In genomic region chr6:17305219-17306001, GRCh38 we compare ENCODE assay signal across 1 cellular context.
TF ChIP-seq lines count a peak whose summit lies in the region.

No MANE protein-coding gene starts in this region.

TF ChIP-seq in GM23338, 12 proteins besides CTCF, POLR2A, EP300 and RAD21:
- TF ChIP-seq, protein P1, sequence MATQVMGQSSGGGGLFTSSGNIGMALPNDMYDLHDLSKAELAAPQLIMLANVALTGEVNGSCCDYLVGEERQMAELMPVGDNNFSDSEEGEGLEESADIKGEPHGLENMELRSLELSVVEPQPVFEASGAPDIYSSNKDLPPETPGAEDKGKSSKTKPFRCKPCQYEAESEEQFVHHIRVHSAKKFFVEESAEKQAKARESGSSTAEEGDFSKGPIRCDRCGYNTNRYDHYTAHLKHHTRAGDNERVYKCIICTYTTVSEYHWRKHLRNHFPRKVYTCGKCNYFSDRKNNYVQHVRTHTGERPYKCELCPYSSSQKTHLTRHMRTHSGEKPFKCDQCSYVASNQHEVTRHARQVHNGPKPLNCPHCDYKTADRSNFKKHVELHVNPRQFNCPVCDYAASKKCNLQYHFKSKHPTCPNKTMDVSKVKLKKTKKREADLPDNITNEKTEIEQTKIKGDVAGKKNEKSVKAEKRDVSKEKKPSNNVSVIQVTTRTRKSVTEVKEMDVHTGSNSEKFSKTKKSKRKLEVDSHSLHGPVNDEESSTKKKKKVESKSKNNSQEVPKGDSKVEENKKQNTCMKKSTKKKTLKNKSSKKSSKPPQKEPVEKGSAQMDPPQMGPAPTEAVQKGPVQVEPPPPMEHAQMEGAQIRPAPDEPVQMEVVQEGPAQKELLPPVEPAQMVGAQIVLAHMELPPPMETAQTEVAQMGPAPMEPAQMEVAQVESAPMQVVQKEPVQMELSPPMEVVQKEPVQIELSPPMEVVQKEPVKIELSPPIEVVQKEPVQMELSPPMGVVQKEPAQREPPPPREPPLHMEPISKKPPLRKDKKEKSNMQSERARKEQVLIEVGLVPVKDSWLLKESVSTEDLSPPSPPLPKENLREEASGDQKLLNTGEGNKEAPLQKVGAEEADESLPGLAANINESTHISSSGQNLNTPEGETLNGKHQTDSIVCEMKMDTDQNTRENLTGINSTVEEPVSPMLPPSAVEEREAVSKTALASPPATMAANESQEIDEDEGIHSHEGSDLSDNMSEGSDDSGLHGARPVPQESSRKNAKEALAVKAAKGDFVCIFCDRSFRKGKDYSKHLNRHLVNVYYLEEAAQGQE (IDR thresholded peaks at IDR 0.05; ENCODE audit: unreplicated experiment) = no peak
- TF ChIP-seq EZH2 (IDR thresholded peaks at IDR 0.05; ENCODE audit: low read depth, unreplicated experiment) (no peak), ZNF114 (CRISPR knock-in tag; IDR thresholded peaks at IDR 0.05) (no peak), EZH2phosphoT487 (IDR thresholded peaks at IDR 0.05; ENCODE audit: unreplicated experiment) (no peak), POLR2AphosphoS5 (IDR thresholded peaks at IDR 0.05; ENCODE audit: low read depth) (no peak), ZNF331 (CRISPR knock-in tag; IDR thresholded peaks at IDR 0.05; ENCODE audit: low read depth) (no peak), NANOG (IDR thresholded peaks at IDR 0.05; ENCODE audit: borderline replicate concordance) (no peak), STAT1 (IDR thresholded peaks at IDR 0.05; ENCODE audit: unreplicated experiment) (no peak), ETS1 (IDR thresholded peaks at IDR 0.05) (no peak)
- TF ChIP-seq, protein P2, sequence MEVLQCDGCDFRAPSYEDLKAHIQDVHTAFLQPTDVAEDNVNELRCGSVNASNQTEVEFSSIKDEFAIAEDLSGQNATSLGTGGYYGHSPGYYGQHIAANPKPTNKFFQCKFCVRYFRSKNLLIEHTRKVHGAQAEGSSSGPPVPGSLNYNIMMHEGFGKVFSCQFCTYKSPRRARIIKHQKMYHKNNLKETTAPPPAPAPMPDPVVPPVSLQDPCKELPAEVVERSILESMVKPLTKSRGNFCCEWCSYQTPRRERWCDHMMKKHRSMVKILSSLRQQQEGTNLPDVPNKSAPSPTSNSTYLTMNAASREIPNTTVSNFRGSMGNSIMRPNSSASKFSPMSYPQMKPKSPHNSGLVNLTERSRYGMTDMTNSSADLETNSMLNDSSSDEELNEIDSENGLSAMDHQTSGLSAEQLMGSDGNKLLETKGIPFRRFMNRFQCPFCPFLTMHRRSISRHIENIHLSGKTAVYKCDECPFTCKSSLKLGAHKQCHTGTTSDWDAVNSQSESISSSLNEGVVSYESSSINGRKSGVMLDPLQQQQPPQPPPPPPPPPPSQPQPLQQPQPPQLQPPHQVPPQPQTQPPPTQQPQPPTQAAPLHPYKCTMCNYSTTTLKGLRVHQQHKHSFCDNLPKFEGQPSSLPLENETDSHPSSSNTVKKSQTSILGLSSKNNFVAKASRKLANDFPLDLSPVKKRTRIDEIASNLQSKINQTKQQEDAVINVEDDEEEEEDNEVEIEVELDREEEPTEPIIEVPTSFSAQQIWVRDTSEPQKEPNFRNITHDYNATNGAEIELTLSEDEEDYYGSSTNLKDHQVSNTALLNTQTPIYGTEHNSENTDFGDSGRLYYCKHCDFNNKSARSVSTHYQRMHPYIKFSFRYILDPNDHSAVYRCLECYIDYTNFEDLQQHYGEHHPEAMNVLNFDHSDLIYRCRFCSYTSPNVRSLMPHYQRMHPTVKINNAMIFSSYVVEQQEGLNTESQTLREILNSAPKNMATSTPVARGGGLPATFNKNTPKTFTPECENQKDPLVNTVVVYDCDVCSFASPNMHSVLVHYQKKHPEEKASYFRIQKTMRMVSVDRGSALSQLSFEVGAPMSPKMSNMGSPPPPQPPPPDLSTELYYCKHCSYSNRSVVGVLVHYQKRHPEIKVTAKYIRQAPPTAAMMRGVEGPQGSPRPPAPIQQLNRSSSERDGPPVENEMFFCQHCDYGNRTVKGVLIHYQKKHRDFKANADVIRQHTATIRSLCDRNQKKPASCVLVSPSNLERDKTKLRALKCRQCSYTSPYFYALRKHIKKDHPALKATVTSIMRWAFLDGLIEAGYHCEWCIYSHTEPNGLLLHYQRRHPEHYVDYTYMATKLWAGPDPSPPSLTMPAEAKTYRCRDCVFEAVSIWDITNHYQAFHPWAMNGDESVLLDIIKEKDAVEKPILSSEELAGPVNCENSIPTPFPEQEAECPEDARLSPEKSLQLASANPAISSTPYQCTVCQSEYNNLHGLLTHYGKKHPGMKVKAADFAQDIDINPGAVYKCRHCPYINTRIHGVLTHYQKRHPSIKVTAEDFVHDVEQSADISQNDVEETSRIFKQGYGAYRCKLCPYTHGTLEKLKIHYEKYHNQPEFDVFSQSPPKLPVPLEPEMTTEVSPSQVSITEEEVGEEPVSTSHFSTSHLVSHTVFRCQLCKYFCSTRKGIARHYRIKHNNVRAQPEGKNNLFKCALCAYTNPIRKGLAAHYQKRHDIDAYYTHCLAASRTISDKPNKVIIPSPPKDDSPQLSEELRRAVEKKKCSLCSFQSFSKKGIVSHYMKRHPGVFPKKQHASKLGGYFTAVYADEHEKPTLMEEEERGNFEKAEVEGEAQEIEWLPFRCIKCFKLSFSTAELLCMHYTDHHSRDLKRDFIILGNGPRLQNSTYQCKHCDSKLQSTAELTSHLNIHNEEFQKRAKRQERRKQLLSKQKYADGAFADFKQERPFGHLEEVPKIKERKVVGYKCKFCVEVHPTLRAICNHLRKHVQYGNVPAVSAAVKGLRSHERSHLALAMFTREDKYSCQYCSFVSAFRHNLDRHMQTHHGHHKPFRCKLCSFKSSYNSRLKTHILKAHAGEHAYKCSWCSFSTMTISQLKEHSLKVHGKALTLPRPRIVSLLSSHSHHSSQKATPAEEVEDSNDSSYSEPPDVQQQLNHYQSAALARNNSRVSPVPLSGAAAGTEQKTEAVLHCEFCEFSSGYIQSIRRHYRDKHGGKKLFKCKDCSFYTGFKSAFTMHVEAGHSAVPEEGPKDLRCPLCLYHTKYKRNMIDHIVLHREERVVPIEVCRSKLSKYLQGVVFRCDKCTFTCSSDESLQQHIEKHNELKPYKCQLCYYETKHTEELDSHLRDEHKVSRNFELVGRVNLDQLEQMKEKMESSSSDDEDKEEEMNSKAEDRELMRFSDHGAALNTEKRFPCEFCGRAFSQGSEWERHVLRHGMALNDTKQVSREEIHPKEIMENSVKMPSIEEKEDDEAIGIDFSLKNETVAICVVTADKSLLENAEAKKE (CRISPR knock-in tag; IDR thresholded peaks at IDR 0.05) = no peak
